ENCODE assay signal across 14 cellular contexts in the genomic region with DNA sequence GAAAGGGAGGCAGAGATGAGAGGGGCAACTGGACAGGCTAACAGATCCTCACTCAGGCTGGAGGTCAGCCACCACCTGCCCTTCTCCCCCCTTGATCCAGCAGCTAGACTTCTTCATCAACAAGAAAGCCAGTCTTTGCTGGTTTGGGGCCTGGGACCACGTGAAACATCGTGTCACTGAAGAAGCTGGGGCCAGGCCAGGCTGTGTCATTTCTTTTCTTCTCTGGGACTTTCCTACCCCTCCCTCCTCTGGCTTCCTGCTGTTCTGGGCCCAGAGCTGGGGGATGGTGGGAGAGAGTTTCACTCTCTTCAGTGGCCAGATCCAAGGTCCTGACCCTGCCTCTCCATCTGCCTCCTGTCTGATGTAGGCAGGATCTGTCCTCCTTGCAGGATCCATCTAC. TPM values are rescaled to one million over a fixed set of nuclear protein-coding genes. Genes with fewer than 3 reads are reported as not detected.
DNase-seq lines count a peak whose midpoint lies in the region; ATAC-seq and TF ChIP-seq lines count a peak whose summit lies in the region.
"Had no signal": no experiment of that assay in that cellular context is flagged by ENCODE, and none has a peak within 500 bp of the region (broad histone marks: within the 10 kb centered on the region; RNA-seq: fewer than 3 reads in every experiment).

No MANE protein-coding gene starts in this region.

- H3K4me3 ChIP-seq in OCI-LY3 (ENCODE audit: low read length) (no peak overlapping the region), Caco-2 (ENCODE audit: low read depth, low read length) (no peak overlapping the region), GM23338 (no peak overlapping the region)
- H3K4me3 ChIP-seq: SJSA1 had no signal

- H3K9me3 Mint-ChIP-seq in Caco-2 (ENCODE audit: unreplicated experiment) (no peaks in the 10 kb centered on the region), GM23338 (no peaks in the 10 kb centered on the region)

- H4K20me1 ChIP-seq in OCI-LY3 (ENCODE audit: insufficient read depth, low read length) (no peaks in the 10 kb centered on the region), GM23338 (replicated peaks; ENCODE audit: insufficient read depth) (no peaks in the 10 kb centered on the region)

- ATAC-seq in GM18517 (IDR thresholded peaks at IDR 0.05; ENCODE audit: unreplicated experiment) (no peak), GM23338 (no peak)

- H3K27me3 Mint-ChIP-seq in Caco-2 (ENCODE audit: insufficient read depth, unreplicated experiment) = peaks cover 5% of the 10 kb centered on the region
- H3K27me3 Mint-ChIP-seq in GM23338 (ENCODE audit: insufficient read depth, low read depth, poor library complexity) = peaks cover 8% of the 10 kb centered on the region

- no peaks in the 10 kb centered on the region for H3K36me3 Mint-ChIP-seq in Caco-2 (ENCODE audit: insufficient read depth, unreplicated experiment)
- H3K36me3 Mint-ChIP-seq in GM23338 (ENCODE audit: low read depth) = no peaks in the 10 kb centered on the region

- H3F3A ChIP-seq in GM23338 (replicated peaks; ENCODE audit: low read depth) = no peaks in the 10 kb centered on the region

- peak; percentile 75 for DNase-seq in A172 (ENCODE audit: low spot score)
- peak; percentile 18 for DNase-seq in Caki2 (ENCODE audit: low read depth)
- peak; percentile 45 for DNase-seq in glomerular visceral epithelial cell (ENCODE audit: extremely low spot score)
- DNase-seq in Caco-2 = no peak
- no peak for DNase-seq in NCI-H187 treated with DMSO at 0.1 percent for 48 hours (lab: John Stamatoyannopoulos, UW)
- no peak for DNase-seq in GM23338 (ENCODE audit: low spot score)
- DNase-seq: NCI-H2171; stimulated activated naive CD4-positive, alpha-beta T cell had no signal

- no peaks in the 10 kb centered on the region for H3K9me2 ChIP-seq in GM23338 (ENCODE audit: insufficient read depth)

- no peak overlapping the region; the same call in 1 of the 2 replicates for H3K9ac ChIP-seq in OCI-LY3 (ENCODE audit: low read length)

- H3K27me3 ChIP-seq in OCI-LY3 (ENCODE audit: low read depth, low read length) = peaks cover 24% of the 10 kb centered on the region
- H3K27me3 ChIP-seq in Caco-2 (replicated peaks; ENCODE audit: control insufficient read depth, insufficient read depth, low read length) = no peaks in the 10 kb centered on the region; the same call in 1 of the 2 replicates
- no peaks in the 10 kb centered on the region for H3K27me3 ChIP-seq in GM23338 (ENCODE audit: insufficient read depth)
- H3K27me3 ChIP-seq: SJSA1 had no signal

- H3K79me2 ChIP-seq in OCI-LY3 (ENCODE audit: low read length) (no peaks in the 10 kb centered on the region), GM23338 (replicated peaks; ENCODE audit: insufficient read depth) (no peaks in the 10 kb centered on the region)

- H3K4me3 Mint-ChIP-seq in Caco-2 (ENCODE audit: unreplicated experiment) (no peak overlapping the region), GM23338 (no peak overlapping the region)

- H3K4me1 Mint-ChIP-seq in Caco-2 (ENCODE audit: low read depth, unreplicated experiment) (no peaks in the 10 kb centered on the region), GM23338 (peaks cover 11% of the 10 kb centered on the region; the same call in 2 of the 3 replicates)

- TF ChIP-seq CTCF in OCI-LY3 (IDR thresholded peaks at IDR 0.05; ENCODE audit: low read depth, low read length) (no peak), Caco-2 (IDR thresholded peaks at IDR 0.05; ENCODE audit: insufficient read depth in 1 of 2, low read depth in 1 of 2, low read length in 1 of 2, severe bottlenecking in 1 of 2, unreplicated experiment in 1 of 2) (no peak), GM23338 (conservative IDR thresholded peaks at IDR 0.05; ENCODE audit: low read depth in 2 of 2) (no peak)

- no TSS peak for BruUV-seq in Caco-2 (replicated peaks; lab: Mats Ljungman, UMichigan)

- H3K36me3 ChIP-seq in OCI-LY3 (replicated peaks; ENCODE audit: low read depth, low read length) (no peaks in the 10 kb centered on the region), Caco-2 (ENCODE audit: control insufficient read depth, insufficient read depth, low read length) (no peaks in the 10 kb centered on the region), GM23338 (ENCODE audit: insufficient read depth) (no peaks in the 10 kb centered on the region)
- H3K36me3 ChIP-seq: SJSA1 had no signal

- H3K9me3 ChIP-seq in OCI-LY3 (ENCODE audit: insufficient read depth, low read length) = no peaks in the 10 kb centered on the region
- H3K9me3 ChIP-seq in Caco-2 = no peaks in the 10 kb centered on the region
- H3K9me3 ChIP-seq: SJSA1 had no signal

- CTCF ChIA-PET in Caco-2 (lab: Charles Lee) = interaction anchor here (1.1 kb wide), 1 partner anchor 16 kb away, joined by 7 read pairs; no protein-coding TSS in a partner anchor

- H3K27ac Mint-ChIP-seq in Caco-2 (ENCODE audit: unreplicated experiment) (no peak overlapping the region), GM23338 (no peak overlapping the region)

- H3K4me2 ChIP-seq in OCI-LY3 (ENCODE audit: low read length) (peak overlapping the region; percentile 33), GM23338 (no peak overlapping the region)

- H3K4me1 ChIP-seq in OCI-LY3 (ENCODE audit: low read length) (peaks cover 20% of the 10 kb centered on the region), Caco-2 (no peaks in the 10 kb centered on the region), GM23338 (ENCODE audit: insufficient read depth) (no peaks in the 10 kb centered on the region)
- H3K4me1 ChIP-seq: SJSA1 had no signal

- intact Hi-C loops in Caco-2 (cut with micrococcal nuclease; ENCODE audit: unreplicated experiment) = no loop called here

- POLR2A ChIA-PET in Caco-2 (lab: Charles Lee) = no interaction called here

- in situ Hi-C loops in Caki2 (cut with HindIII; ENCODE audit: low pct_unique_long_range_greater_than_20kb, low sequenced_read_pairs) = no loop called here

- H3K27ac ChIP-seq in OCI-LY3 (ENCODE audit: low read length) (no peak overlapping the region), GM23338 (ENCODE audit: low read depth) (no peak overlapping the region)
- H3K27ac ChIP-seq: SJSA1 had no signal

- H2AFZ ChIP-seq in OCI-LY3 (ENCODE audit: low read depth, low read length) (peak overlapping the region; percentile 34), GM23338 (no peak overlapping the region)

TF ChIP-seq in GM23338, 12 proteins besides CTCF, POLR2A, EP300 and RAD21 (continues in another document):
- TF ChIP-seq POLR2AphosphoS5 (IDR thresholded peaks at IDR 0.05; ENCODE audit: low read depth) (no peak), ZNF331 (CRISPR knock-in tag; IDR thresholded peaks at IDR 0.05; ENCODE audit: low read depth) (no peak)
- TF ChIP-seq, protein P1, sequence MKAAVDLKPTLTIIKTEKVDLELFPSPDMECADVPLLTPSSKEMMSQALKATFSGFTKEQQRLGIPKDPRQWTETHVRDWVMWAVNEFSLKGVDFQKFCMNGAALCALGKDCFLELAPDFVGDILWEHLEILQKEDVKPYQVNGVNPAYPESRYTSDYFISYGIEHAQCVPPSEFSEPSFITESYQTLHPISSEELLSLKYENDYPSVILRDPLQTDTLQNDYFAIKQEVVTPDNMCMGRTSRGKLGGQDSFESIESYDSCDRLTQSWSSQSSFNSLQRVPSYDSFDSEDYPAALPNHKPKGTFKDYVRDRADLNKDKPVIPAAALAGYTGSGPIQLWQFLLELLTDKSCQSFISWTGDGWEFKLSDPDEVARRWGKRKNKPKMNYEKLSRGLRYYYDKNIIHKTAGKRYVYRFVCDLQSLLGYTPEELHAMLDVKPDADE (IDR thresholded peaks at IDR 0.05) = no peak

RNA-seq across cellular contexts. Expression of a gene that starts 18.1 kb away (rescaled TPM):
- 0.05 TPM in 1 of 2 replicates, not detected in the other for total RNA-seq in A172 (2014; rRNA removed; shearing (Covaris generic))
- total RNA-seq in Caki2 (2014; rRNA removed; shearing (Covaris generic); ENCODE audit: low replicate concordance) = not detected in 2 replicates
- total RNA-seq in Caco-2 (2022) = 0.30 TPM in 1 of 2 replicates, not detected in the other
- total RNA-seq in GM23338 (2014; rRNA removed; shearing (Covaris generic)) = not detected in 2 replicates
- polyA plus RNA-seq in GM23338 (2016; fragmentation: Nextera tagmentation; extraction: Ambion mirVana) = not detected in 2 replicates
- total RNA-seq: chondrocyte, frontal cortex, mononuclear cell, SJSA1 had no signal

RNA-seq across cellular contexts. Expression of a gene that starts 41.8 kb away (rescaled TPM):
- total RNA-seq in A172 (2014; rRNA removed; shearing (Covaris generic)) = 0.29 TPM in 2 replicates
- 1.1 and 1.4 TPM in 2 replicates for total RNA-seq in Caki2 (2014; rRNA removed; shearing (Covaris generic); ENCODE audit: low replicate concordance)
- total RNA-seq in Caco-2 (2022) = not detected in 2 replicates
- not detected in 2 replicates for total RNA-seq in GM23338 (2014; rRNA removed; shearing (Covaris generic))
- not detected in 2 replicates for polyA plus RNA-seq in GM23338 (2016; fragmentation: Nextera tagmentation; extraction: Ambion mirVana)

Comparison
In these comparisons a context has a peak if more than half of its experiments do, and no peak if none do; other contexts are left out.
1. DNase-seq: peak in A172 (single experiment), Caki2 (single experiment) and glomerular visceral epithelial cell (single experiment); none in Caco-2 (0 of 2), NCI-H187 treated with DMSO at 0.1 percent for 48 hours (single experiment) and GM23338 (single experiment).